ENCODE assay signal across 15 cellular contexts in genomic region chr4:66927937-66928336, GRCh38.
DNase-seq lines count a peak whose midpoint lies in the region; ATAC-seq and FAIRE-seq lines count a peak whose summit lies in the region.
"Had no signal": no experiment of that assay in that cellular context is flagged by ENCODE, and none has a peak within 500 bp of the region (broad histone marks: within the 10 kb centered on the region; RNA-seq: fewer than 3 reads in every experiment).

No MANE protein-coding gene starts in this region.

- DNase-seq in DMS79 (lab: John Stamatoyannopoulos, UW) (peak; percentile 51), NCI-H187 (lab: John Stamatoyannopoulos, UW) (peak; percentile 49 to 74), NCI-H524 treated with DMSO at 0.1 percent for 48 hours (lab: John Stamatoyannopoulos, UW) (peak; percentile 93)
- DNase-seq in activated T-cell treated with anti-CD3 and anti-CD28 coated beads, Interleukin-2, amount 50 U/mL, for 48 hours, result no peak
- DNase-seq: activated naive CD8-positive, alpha-beta T cell treated with anti-CD3 and anti-CD28 coated beads for 36 hours; AML-193; MG63; midbrain; SK-N-SH; stimulated activated CD4-positive, alpha-beta T cell treated with anti-CD3 and anti-CD28 coated beads, Interleukin-1b, Interleukin-23, amount 100 ng/mL, for 48 hours had no signal

- FAIRE-seq in islet of Langerhans (lab: Jason Lieb, UNC), result peak; percentile 33
- FAIRE-seq: keratinocyte had no signal

- no peak for ATAC-seq in GM19452 (IDR thresholded peaks at IDR 0.05; ENCODE audit: unreplicated experiment)
- ATAC-seq in HG02938 (IDR thresholded peaks at IDR 0.05; ENCODE audit: unreplicated experiment), result no peak
- no peak for ATAC-seq in HG02981 (IDR thresholded peaks at IDR 0.05; ENCODE audit: unreplicated experiment)

Comparison
In these comparisons a context has a peak if more than half of its experiments do, and no peak if none do; other contexts are left out.
1. DNase-seq: peak in DMS79 (single experiment), NCI-H187 (2 of 2) and NCI-H524 treated with DMSO at 0.1 percent for 48 hours (single experiment); none in activated T-cell treated with anti-CD3 and anti-CD28 coated beads, Interleukin-2, amount 50 U/mL, for 48 hours (0 of 2).